Comparison of ENCODE assay signal across 8 cellular contexts in genomic region chr10:70233939-70234300, GRCh38. TPM values are rescaled to one million over a fixed set of nuclear protein-coding genes. Genes with fewer than 3 reads are reported as not detected.
DNase-seq lines count a peak whose midpoint lies in the region; ATAC-seq, FAIRE-seq and TF ChIP-seq lines count a peak whose summit lies in the region.

No MANE protein-coding gene starts in this region.

- H3K36me3 ChIP-seq in NT2/D1 (ENCODE audit: insufficient read depth, insufficient read length, low read length) (peaks cover 19% of the 10 kb centered on the region), endodermal cell (ENCODE audit: control insufficient read depth, insufficient read depth, low read length) (peaks cover 13% of the 10 kb centered on the region), pancreas (peaks cover 0 to 12% (median 0%) of the 10 kb centered on the region in 3 donors)

- H3K27ac ChIP-seq in endodermal cell (ENCODE audit: low read depth, low read length) (no peak overlapping the region), pancreas (peak overlapping the region; percentile 51 to 92 (median 87))

- peak overlapping the region; percentile 49 for H3K4me3 ChIP-seq in NT2/D1 (ENCODE audit: insufficient read length, low read depth)
- H3K4me3 ChIP-seq in endodermal cell (ENCODE audit: low read length) = peak overlapping the region; percentile 90
- peak overlapping the region; percentile 4 to 91 (median 82) for H3K4me3 ChIP-seq in pancreas

- H3K9ac ChIP-seq in NT2/D1 (ENCODE audit: insufficient read length, low read depth) = peak overlapping the region; percentile 79
- H3K9ac ChIP-seq in endodermal cell (ENCODE audit: extremely low read depth, low read length, poor library complexity, severe bottlenecking) = peak overlapping the region; percentile 58

- H3K27me3 Mint-ChIP-seq in endodermal cell (ENCODE audit: insufficient read depth) = peaks cover 18% of the 10 kb centered on the region

- intact Hi-C loops in pancreas (cut with DNase I) = no loop called here

- no peaks in the 10 kb centered on the region for H3K27me3 ChIP-seq in NT2/D1 (ENCODE audit: insufficient read depth, insufficient read length)
- no peaks in the 10 kb centered on the region for H3K27me3 ChIP-seq in endodermal cell (ENCODE audit: control insufficient read depth, insufficient read depth, low read length, poor library complexity, severe bottlenecking)
- no peaks in the 10 kb centered on the region for H3K27me3 ChIP-seq in pancreas

- peaks cover 13% of the 10 kb centered on the region for H3K36me3 Mint-ChIP-seq in endodermal cell (ENCODE audit: low read depth)

- no peaks in the 10 kb centered on the region for H3K9me3 ChIP-seq in NT2/D1 (ENCODE audit: insufficient read depth, low read length)
- H3K9me3 ChIP-seq in endodermal cell (ENCODE audit: control insufficient read depth, low read length) = peaks cover 13% of the 10 kb centered on the region
- H3K9me3 ChIP-seq in pancreas = no peaks in the 10 kb centered on the region

- peaks cover 4% of the 10 kb centered on the region for H3K4me1 Mint-ChIP-seq in endodermal cell

- peaks cover 21% of the 10 kb centered on the region for H3K9me3 Mint-ChIP-seq in endodermal cell

- H3K27ac Mint-ChIP-seq in endodermal cell = peak overlapping the region; percentile 96

- ATAC-seq in pancreas (no peak), HG03175 (IDR thresholded peaks at IDR 0.05; ENCODE audit: unreplicated experiment) (no peak), HG03135 (IDR thresholded peaks at IDR 0.05; ENCODE audit: unreplicated experiment) (no peak)

- TF ChIP-seq CTCF in endodermal cell (conservative IDR thresholded peaks at IDR 0.05) (no peak), pancreas (IDR thresholded peaks at IDR 0.05) (no peak)

- 29% methylated on average over 4 of the region's 8 CpGs; no CpG with 5 or more reads in 1 of the 2 experiments for WGBS in endodermal cell (ENCODE audit: insufficient coverage in 1 of 2, insufficient read length in 1 of 2), 2 experiments
- WGBS in pancreas, 2 donors = 10 to 12% methylated on average over 8 of the region's 8 CpGs

- DNase-seq in D341Med (ENCODE audit: low spot score) = peak; percentile 47
- no peak for DNase-seq in NT2/D1 (ENCODE audit: low read depth, low spot score)
- peak; percentile 64 for DNase-seq in endodermal cell
- no peak for DNase-seq in pancreas
- no peak for DNase-seq in stimulated activated CD4-positive, alpha-beta T cell treated with anti-CD3 and anti-CD28 coated beads, Interleukin-2, amount 100 ng/mL, for 24 hours
- DNase-seq in OCI-M1 (lab: John Stamatoyannopoulos, UW) = no peak

- H3K4me1 ChIP-seq in NT2/D1 (ENCODE audit: insufficient read depth, insufficient read length) (no peaks in the 10 kb centered on the region), endodermal cell (ENCODE audit: control insufficient read depth, insufficient read depth, low read length) (no peaks in the 10 kb centered on the region), pancreas (peaks cover 4 to 22% (median 11%) of the 10 kb centered on the region in 3 donors)

- peak overlapping the region; percentile 83 for H3K4me3 Mint-ChIP-seq in endodermal cell

- FAIRE-seq in pancreas (lab: Jason Lieb, UNC) = no peak

RNA-seq across cellular contexts. Expression of gene PPA1, which starts 0.7 kb away (rescaled TPM):
- 10 to 100 TPM; 63.3 to 72.1 TPM for total RNA-seq in endodermal cell
- polyA plus RNA-seq in endodermal cell (2013, experiment 1 of 2) = 120 TPM
- 119 TPM for polyA plus RNA-seq in endodermal cell (2013, experiment 2 of 2)
- 100 to 1,000 TPM in 3 of 6 donors, 10 to 100 TPM in 3; 83.5 to 122 (median 102) TPM for total RNA-seq in pancreas
- 100 to 1,000 TPM in 1 of 2 donors, 10 to 100 TPM in 1; 86.0 to 108 TPM for polyA plus RNA-seq in pancreas

RNA-seq across cellular contexts. Expression of gene NPFFR1, which starts 49.9 kb away (rescaled TPM):
- total RNA-seq in endodermal cell (under 1 TPM in 1 of 2 donors, not detected in 1; 0.02 TPM), pancreas (under 1 TPM in 3 of 6 donors, not detected in 3; under 0.01 to 0.03 (median 0.03) TPM)
- polyA plus RNA-seq in endodermal cell (2013, experiment 1 of 2) = 0.04 TPM
- polyA plus RNA-seq in endodermal cell (2013, experiment 2 of 2) = 0.04 TPM
- polyA plus RNA-seq in pancreas = under 1 TPM in 1 of 2 donors, not detected in 1; 0.02 TPM

Comparison
In these comparisons a context has a peak if more than half of its experiments do, and no peak if none do; other contexts are left out.
1. DNase-seq: peak in D341Med (single experiment) and endodermal cell (single experiment); none in NT2/D1 (single experiment), pancreas (0 of 6), stimulated activated CD4-positive, alpha-beta T cell treated with anti-CD3 and anti-CD28 coated beads, Interleukin-2, amount 100 ng/mL, for 24 hours (0 of 2) and OCI-M1 (single experiment).
2. Peak in every context shown above with its lines, with median percentiles within 50 percentile points of each other: H3K4me3 ChIP-seq.